In the genomic region with DNA sequence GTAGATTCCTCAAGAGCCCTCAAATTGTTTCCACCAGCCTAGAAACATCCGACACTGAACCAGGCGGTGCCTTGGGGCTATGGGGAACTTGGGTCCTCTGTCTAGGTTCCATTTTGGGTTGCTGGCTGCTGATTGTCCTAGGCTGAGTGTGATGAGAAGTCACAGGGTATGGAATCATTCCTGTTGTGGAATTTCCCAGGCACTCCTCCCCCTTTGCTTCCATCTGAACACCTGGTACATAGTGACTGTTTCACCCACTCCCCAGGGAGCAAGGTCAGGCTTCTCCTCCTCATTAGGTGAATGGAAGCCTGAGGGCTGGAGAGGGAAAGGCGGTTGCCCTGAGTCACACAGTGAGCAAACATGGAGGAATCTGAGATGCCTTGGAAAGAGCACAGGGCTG, we compare ENCODE assay signal across 15 cellular contexts. TPM values are rescaled to one million over a fixed set of nuclear protein-coding genes. Genes with fewer than 3 reads are reported as not detected.
DNase-seq lines count a peak whose midpoint lies in the region; ATAC-seq and TF ChIP-seq lines count a peak whose summit lies in the region.
"Had no signal": no experiment of that assay in that cellular context is flagged by ENCODE, and none has a peak within 500 bp of the region (broad histone marks: within the 10 kb centered on the region; RNA-seq: fewer than 3 reads in every experiment).

No MANE protein-coding gene starts in this region.

- intact Hi-C loops in Right ventricle myocardium inferior (cut with DNase I): no loop called here

- H3K18ac ChIP-seq in neuronal stem cell (ENCODE audit: low read length): no peak overlapping the region

- H3K14ac ChIP-seq in neuronal stem cell (ENCODE audit: low read length): no peak overlapping the region

- H4K8ac ChIP-seq in neuronal stem cell (ENCODE audit: low read depth, low read length): no peak overlapping the region

- H3K27me3 Mint-ChIP-seq in endodermal cell (ENCODE audit: insufficient read depth): no peaks in the 10 kb centered on the region
- H3K27me3 Mint-ChIP-seq: CD4-positive, alpha-beta memory T cell had no signal

- no peak overlapping the region for H3K4ac ChIP-seq in neuronal stem cell (ENCODE audit: low read length)

- H3K36me3 ChIP-seq in endodermal cell (ENCODE audit: control insufficient read depth, insufficient read depth, low read length): peaks cover 18% of the 10 kb centered on the region
- peaks cover 2 to 52% of the 10 kb centered on the region in 2 donors for H3K36me3 ChIP-seq in neuronal stem cell (replicated peaks in 1 of 2; ENCODE audit: control insufficient read depth in 2 of 2, insufficient read depth in 2 of 2, low read length in 2 of 2)
- H3K36me3 ChIP-seq: cardiac muscle cell had no signal

- H3K4me1 ChIP-seq in endodermal cell (ENCODE audit: control insufficient read depth, insufficient read depth, low read length) (peaks cover 25% of the 10 kb centered on the region), neuronal stem cell (ENCODE audit: control insufficient read depth in 2 of 2, insufficient read depth in 1 of 2, low read depth in 1 of 2, low read length in 2 of 2) (peaks cover 26 to 36% of the 10 kb centered on the region in 2 donors)

- H2BK12ac ChIP-seq in neuronal stem cell (ENCODE audit: low read length): no peak overlapping the region

- H4K91ac ChIP-seq in neuronal stem cell (ENCODE audit: low read depth, low read length, poor library complexity): no peak overlapping the region

- ATAC-seq in GM18520 (IDR thresholded peaks at IDR 0.05; ENCODE audit: unreplicated experiment) (no peak), GM19397 (IDR thresholded peaks at IDR 0.05; ENCODE audit: unreplicated experiment) (no peak), Right ventricle myocardium inferior (no peak), HG03439 (IDR thresholded peaks at IDR 0.05; ENCODE audit: unreplicated experiment) (no peak)
- ATAC-seq: natural killer cell had no signal

- H2AFZ ChIP-seq in neuronal stem cell (ENCODE audit: low read length): no peak overlapping the region

- H3K4me1 Mint-ChIP-seq in endodermal cell: peaks cover 43% of the 10 kb centered on the region

- WGBS in endodermal cell (ENCODE audit: insufficient coverage in 1 of 2, insufficient read length in 1 of 2), 2 experiments: 94 to 100% methylated on average over 2 to 3 of the region's 3 CpGs
- no CpG with 5 or more reads among the region's 3 CpGs for WGBS in neuronal stem cell (ENCODE audit: extremely low coverage in 2 of 2, insufficient read length in 2 of 2, insufficient replicate concordance in 1 of 2), 2 donors

- H3K4me3 Mint-ChIP-seq in endodermal cell: peak overlapping the region; percentile 66
- H3K4me3 Mint-ChIP-seq: natural killer cell had no signal

- H3K4me2 ChIP-seq in neuronal stem cell (ENCODE audit: insufficient read depth, low read length, poor library complexity, severe bottlenecking): no peak overlapping the region

- H3K27ac ChIP-seq in endodermal cell (ENCODE audit: low read depth, low read length) (no peak overlapping the region), neuronal stem cell (replicated peaks; ENCODE audit: low read length) (no peak overlapping the region)
- H3K27ac ChIP-seq: cardiac muscle cell had no signal

- TF ChIP-seq CTCF in endodermal cell (conservative IDR thresholded peaks at IDR 0.05): no peak

- no peaks in the 10 kb centered on the region for H3K9me3 Mint-ChIP-seq in endodermal cell
- H3K9me3 Mint-ChIP-seq: CD4-positive, alpha-beta memory T cell; natural killer cell had no signal

- H3K27me3 ChIP-seq in endodermal cell (ENCODE audit: control insufficient read depth, insufficient read depth, low read length, poor library complexity, severe bottlenecking) (no peaks in the 10 kb centered on the region), neuronal stem cell (ENCODE audit: control insufficient read depth in 3 of 3, insufficient read depth in 3 of 3, low read depth in 1 of 3, low read length in 3 of 3) (peaks cover 0 to 5% (median 0%) of the 10 kb centered on the region in 3 experiments)

- H3K79me1 ChIP-seq in neuronal stem cell (ENCODE audit: low read depth, low read length): peaks cover 11% of the 10 kb centered on the region

- H3K4me3 ChIP-seq in endodermal cell (ENCODE audit: low read length) (peak overlapping the region; percentile 67), neuronal stem cell (ENCODE audit: low read length in 2 of 2) (no peak overlapping the region)
- H3K4me3 ChIP-seq: cardiac muscle cell had no signal

- peak; percentile 80 for DNase-seq in EL
- DNase-seq in NCI-H226: peak; percentile 93
- no peak for DNase-seq in endodermal cell
- no peak for DNase-seq in neuronal stem cell (ENCODE audit: low spot score)
- DNase-seq in Right ventricle myocardium inferior (ENCODE audit: missing footprints): no peak
- DNase-seq: activated CD4-positive, alpha-beta T cell treated with anti-CD3 and anti-CD28 coated beads for 4 hours; CD4-positive, alpha-beta memory T cell; natural killer cell; NCI-H524; stimulated activated CD4-positive, alpha-beta T cell treated with anti-CD3 and anti-CD28 coated beads, Interleukin-12 subunit alpha, Interleukin-12 subunit beta, amount 100 ng/mL, for 4 hours; stimulated activated CD8-positive, alpha-beta memory T cell treated with anti-CD3 and anti-CD28 coated beads, Interleukin-4, amount 100 ng/mL, for 48 hours had no signal

- peak overlapping the region; percentile 22 for H3K27ac Mint-ChIP-seq in endodermal cell

- H3K9ac ChIP-seq in endodermal cell (ENCODE audit: extremely low read depth, low read length, poor library complexity, severe bottlenecking): no peak overlapping the region
- no peak overlapping the region for H3K9ac ChIP-seq in neuronal stem cell (ENCODE audit: low read depth, low read length, poor library complexity)

- no peak overlapping the region for H2BK120ac ChIP-seq in neuronal stem cell (ENCODE audit: low read depth, low read length)

- H3K23ac ChIP-seq in neuronal stem cell (ENCODE audit: low read depth, low read length, poor library complexity): no peak overlapping the region

- H2BK15ac ChIP-seq in neuronal stem cell (ENCODE audit: low read length): no peak overlapping the region

- H2BK5ac ChIP-seq in neuronal stem cell (ENCODE audit: low read length): peak overlapping the region; percentile 0

- H3K36me3 Mint-ChIP-seq in endodermal cell (ENCODE audit: low read depth): peaks cover 30% of the 10 kb centered on the region
- H3K36me3 Mint-ChIP-seq: CD4-positive, alpha-beta memory T cell; natural killer cell had no signal

- H3K9me3 ChIP-seq in endodermal cell (ENCODE audit: control insufficient read depth, low read length) (no peaks in the 10 kb centered on the region), neuronal stem cell (replicated peaks in 1 of 2; ENCODE audit: control insufficient read depth in 2 of 2, insufficient read depth in 1 of 2, low read depth in 1 of 2, low read length in 2 of 2) (no peaks in the 10 kb centered on the region)

- peak overlapping the region; percentile 12 for H2AK5ac ChIP-seq in neuronal stem cell (ENCODE audit: low read depth, low read length)

RNA-seq across cellular contexts. Expression of gene KIF3C, which starts 4.5 kb away (rescaled TPM):
- total RNA-seq in endodermal cell: 10 to 100 TPM; 42.9 to 51.4 TPM
- polyA plus RNA-seq in endodermal cell (2013, experiment 1 of 2): 47.4 TPM
- polyA plus RNA-seq in endodermal cell (2013, experiment 2 of 2): 43.6 TPM
- 24.5 TPM for polyA plus RNA-seq in neuronal stem cell (2013, experiment 1 of 2)
- polyA plus RNA-seq in neuronal stem cell (2013, experiment 2 of 2): 25.7 TPM
- 3.1 TPM for total RNA-seq in Right ventricle myocardium inferior

RNA-seq across cellular contexts. Expression of gene RAB10, which starts 56.1 kb away (rescaled TPM):
- total RNA-seq in endodermal cell (100 to 1,000 TPM; 115 to 121 TPM), Right ventricle myocardium inferior (96.7 TPM)
- polyA plus RNA-seq in endodermal cell (2013, experiment 1 of 2): 102 TPM
- 95.8 TPM for polyA plus RNA-seq in endodermal cell (2013, experiment 2 of 2)
- polyA plus RNA-seq in neuronal stem cell (2013, experiment 1 of 2): 98.8 TPM
- 97.0 TPM for polyA plus RNA-seq in neuronal stem cell (2013, experiment 2 of 2)

Comparison
In these comparisons a context has a peak if more than half of its experiments do, and no peak if none do; other contexts are left out.
1. DNase-seq: peak in EL (single experiment) and NCI-H226 (single experiment); none in endodermal cell (single experiment), neuronal stem cell (single experiment) and Right ventricle myocardium inferior (single experiment).
2. RNA of gene KIF3C, which starts 4.5 kb away (total RNA-seq): 42.9 to 51.4 TPM in endodermal cell; 3.1 TPM in Right ventricle myocardium inferior (single experiment); every median in the first group is over 10 times any median in the second.